25 cellular contexts compared by ENCODE assay signal in the genomic region with DNA sequence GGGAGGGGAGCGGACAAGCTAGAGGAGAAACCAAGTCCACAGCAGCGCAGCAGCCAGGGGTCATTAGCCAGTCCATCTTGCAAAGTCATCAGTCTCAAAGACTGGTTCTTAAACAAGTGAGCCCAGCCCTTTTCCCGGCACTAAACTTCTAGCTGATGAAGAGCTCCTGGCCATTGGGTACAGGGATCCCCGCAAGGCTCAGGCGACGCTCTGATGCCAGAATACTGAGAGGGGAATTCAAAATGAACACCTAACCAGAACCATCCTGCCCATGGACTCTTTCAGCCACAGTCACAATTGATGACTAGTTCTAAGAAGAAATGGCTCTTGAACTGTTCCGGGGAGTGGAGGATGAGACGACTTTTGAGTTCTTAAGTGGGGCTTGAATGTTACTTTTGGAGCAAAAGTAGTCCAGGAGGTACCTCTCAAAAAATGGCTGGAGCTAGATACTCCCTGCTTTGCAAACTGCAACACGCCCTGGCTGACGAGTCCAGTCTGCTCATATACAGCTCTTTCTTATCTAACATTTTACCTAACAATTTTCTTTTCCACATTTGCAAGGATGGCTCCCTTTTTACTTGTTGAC. TPM values are rescaled to one million over a fixed set of nuclear protein-coding genes. Genes with fewer than 3 reads are reported as not detected.
DNase-seq lines count a peak whose midpoint lies in the region; ATAC-seq and TF ChIP-seq lines count a peak whose summit lies in the region.
"Had no signal": no experiment of that assay in that cellular context is flagged by ENCODE, and none has a peak within 500 bp of the region (broad histone marks: within the 10 kb centered on the region; RNA-seq: fewer than 3 reads in every experiment).

No MANE protein-coding gene starts in this region.

- no peaks in the 10 kb centered on the region for H3K9me1 ChIP-seq in IMR-90 (ENCODE audit: insufficient read depth, low read length)

- H4K91ac ChIP-seq in IMR-90 (ENCODE audit: insufficient read depth, low read depth, low read length): no peak overlapping the region

- H2AK5ac ChIP-seq in IMR-90 (ENCODE audit: low read depth, low read length): no peak overlapping the region

- H3K79me1 ChIP-seq in IMR-90 (ENCODE audit: low read depth in 1 of 2, low read length in 2 of 2): peaks cover 7 to 22% of the 10 kb centered on the region in 2 experiments; a peak in 3 of 4 replicates

- no peak overlapping the region for H3K56ac ChIP-seq in IMR-90 (ENCODE audit: extremely low read depth, insufficient read depth, low read length)

- H4K20me1 ChIP-seq in IMR-90 (ENCODE audit: insufficient read depth, low read length): no peaks in the 10 kb centered on the region

- H2AFZ ChIP-seq in IMR-90 (replicated peaks; ENCODE audit: low read length, poor library complexity): no peak overlapping the region
- H2AFZ ChIP-seq: parathyroid adenoma had no signal

- H2AK9ac ChIP-seq in IMR-90 (replicated peaks; ENCODE audit: low read depth, low read length, poor library complexity): no peak overlapping the region

- no peak overlapping the region for H3K4ac ChIP-seq in IMR-90 (ENCODE audit: low read depth, low read length)

- H3K14ac ChIP-seq in IMR-90 (replicated peaks; ENCODE audit: low read depth, low read length): no peak overlapping the region

- DNase-seq in ELF-1 (ENCODE audit: low read depth, low spot score) (peak; percentile 19), IMR-90 (no peak), endodermal cell (peak; percentile 57), neural crest cell (ENCODE audit: low read depth, low spot score) (no peak), germinal center (ENCODE audit: low spot score) (no peak), cardiac septum (ENCODE audit: low spot score) (no peak), A673 (ENCODE audit: low spot score) (no peak)
- DNase-seq: activated naive CD4-positive, alpha-beta T cell treated with anti-CD3 and anti-CD28 coated beads, Interleukin-2, amount 50 U/mL, for 16 hours; central memory CD4-positive, alpha-beta T cell; KG1; left lung; midbrain; naive thymus-derived CD8-positive, alpha-beta T cell; NCI-H1694; NCI-H526; right cardiac atrium; stimulated activated CD4-positive, alpha-beta T cell treated with anti-CD3 and anti-CD28 coated beads, Interleukin-15, amount 100 ng/mL, for 24 hours; thyroid gland had no signal

- TF ChIP-seq RAD21 in IMR-90 (IDR thresholded peaks at IDR 0.05; ENCODE audit: low read length): no peak

- POLR2A ChIA-PET in IMR-90 (lab: Charles Lee; ENCODE audit: unreplicated experiment): interaction anchor here (0.5 kb wide), 1 partner anchor 318 kb away, joined by 3 read pairs; no protein-coding TSS in a partner anchor
- POLR2A ChIA-PET in A673 (lab: Charles Lee; ENCODE audit: low non-redundant PET): no interaction called here

- H4K5ac ChIP-seq in IMR-90 (ENCODE audit: low read depth, low read length): no peak overlapping the region

- no peaks in the 10 kb centered on the region for H3K27me3 ChIP-seq in IMR-90 (ENCODE audit: control insufficient read depth, insufficient read depth, low read length)
- peaks cover 65% of the 10 kb centered on the region for H3K27me3 ChIP-seq in endodermal cell (ENCODE audit: control insufficient read depth, insufficient read depth, low read length, poor library complexity, severe bottlenecking)
- no peaks in the 10 kb centered on the region for H3K27me3 ChIP-seq in A673 (replicated peaks; ENCODE audit: insufficient read depth, low read depth, low read length, poor library complexity)

- in situ Hi-C loops in IMR-90 (cut with MboI; ENCODE audit: low sequenced_read_pairs): loop anchor here (5.0 to 25.0 kb wide), 3 partner anchors 322 to 758 kb away; no protein-coding TSS in a partner anchor

- WGBS in IMR-90 (ENCODE audit: extremely low coverage in 2 of 2, insufficient read length in 1 of 2), 2 experiments: 73% methylated on average over 3 of the region's 10 CpGs; no CpG with 5 or more reads in 1 of the 2 experiments
- 16 to 30% methylated on average over 4 to 10 of the region's 10 CpGs for WGBS in endodermal cell (ENCODE audit: insufficient coverage in 1 of 2, insufficient read length in 1 of 2), 2 experiments

- H2BK15ac ChIP-seq in IMR-90 (ENCODE audit: low read depth, low read length): no peak overlapping the region

- H3K27ac ChIP-seq in IMR-90 (ENCODE audit: insufficient read depth, low read length) (no peak overlapping the region), endodermal cell (ENCODE audit: low read depth, low read length) (no peak overlapping the region), A673 (ENCODE audit: low read depth, low read length, poor library complexity, severe bottlenecking) (no peak overlapping the region)
- H3K27ac ChIP-seq: left lung, parathyroid adenoma, thyroid gland had no signal

- no peaks in the 10 kb centered on the region for H3K9me3 ChIP-seq in IMR-90 (ENCODE audit: control insufficient read depth, insufficient read depth, low read length)
- H3K9me3 ChIP-seq in endodermal cell (ENCODE audit: control insufficient read depth, low read length): no peaks in the 10 kb centered on the region
- no peaks in the 10 kb centered on the region for H3K9me3 ChIP-seq in A673 (ENCODE audit: low read depth, low read length, poor library complexity, severe bottlenecking)
- H3K9me3 ChIP-seq: left lung, thyroid gland had no signal

- H3K4me3 Mint-ChIP-seq in endodermal cell (no peak overlapping the region), neural crest cell (peak overlapping the region; percentile 69)
- H3K4me3 Mint-ChIP-seq: activated T-helper 1 cell treated with anti-CD3 and anti-CD28 coated beads, Interleukin-12 subunit alpha, Interleukin-12 subunit beta, Interleukin-2, Interleukin-4 antibody, amounts not matched to agents 30 ng/mL and 10 ng/mL and 1 ng/mL, durations not matched to agents 14 hours and 24 hours and 36 hours; naive thymus-derived CD8-positive, alpha-beta T cell; stimulated activated naive CD8-positive, alpha-beta T cell treated with anti-CD3 and anti-CD28 coated beads, Interleukin-15, Interleukin-2, amounts not matched to agents 100 ng/mL and 50 ng/mL, for 24 hours; T-helper 2 cell treated with Interferon-gamma antibody and Interleukin-4, amounts not matched to agents 5 μg/mL and 100 μg/mL, for 36 hours had no signal

- no peak for TF ChIP-seq POLR2A in IMR-90 (IDR thresholded peaks at IDR 0.05; ENCODE audit: low read depth, low read length)

- TF ChIP-seq CTCF in IMR-90 (conservative IDR thresholded peaks at IDR 0.05; ENCODE audit: low read depth, low read length): no peak
- TF ChIP-seq CTCF in endodermal cell (conservative IDR thresholded peaks at IDR 0.05): no peak
- TF ChIP-seq CTCF in neural crest cell (conservative IDR thresholded peaks at IDR 0.05): no peak
- no peak for TF ChIP-seq CTCF in A673 (conservative IDR thresholded peaks at IDR 0.05; ENCODE audit: low read depth, low read length)

- no peaks in the 10 kb centered on the region; the same call in 1 of the 2 replicates for H3K4me1 ChIP-seq in IMR-90 (ENCODE audit: control insufficient read depth, insufficient read depth, low read length)
- no peaks in the 10 kb centered on the region for H3K4me1 ChIP-seq in endodermal cell (ENCODE audit: control insufficient read depth, insufficient read depth, low read length)
- H3K4me1 ChIP-seq in A673 (ENCODE audit: insufficient read depth, low read length, poor library complexity, severe bottlenecking): peaks cover 7% of the 10 kb centered on the region
- H3K4me1 ChIP-seq: parathyroid adenoma had no signal

- H2BK120ac ChIP-seq in IMR-90 (ENCODE audit: low read depth, low read length): no peak overlapping the region

- intact Hi-C loops in IMR-90 (cut with micrococcal nuclease) (loop anchor here (1.0 to 10.0 kb wide), 5 partner anchors 47 to 768 kb away; no protein-coding TSS in a partner anchor), cardiac septum (cut with DNase I) (no loop called here), A673 (cut with micrococcal nuclease; ENCODE audit: unreplicated experiment) (loop anchor here (5.0 kb wide), 6 partner anchors 142 to 768 kb away; no protein-coding TSS in a partner anchor)

- CTCF ChIA-PET in IMR-90 (lab: Yijun Ruan, JAX) (interaction anchor here (0.6 kb wide), 1 partner anchor 128 kb away, joined by 4 read pairs; no protein-coding TSS in a partner anchor), A673 (lab: Charles Lee) (no interaction called here)

- H3K27ac Mint-ChIP-seq in endodermal cell (no peak overlapping the region), neural crest cell (ENCODE audit: unreplicated experiment) (no peak overlapping the region)
- H3K27ac Mint-ChIP-seq: activated T-helper 1 cell treated with anti-CD3 and anti-CD28 coated beads, Interleukin-12 subunit alpha, Interleukin-12 subunit beta, Interleukin-2, Interleukin-4 antibody, amounts not matched to agents 30 ng/mL and 10 ng/mL and 1 ng/mL, durations not matched to agents 14 hours and 24 hours and 36 hours; naive thymus-derived CD8-positive, alpha-beta T cell; stimulated activated naive CD8-positive, alpha-beta T cell treated with anti-CD3 and anti-CD28 coated beads, Interleukin-15, Interleukin-2, amounts not matched to agents 100 ng/mL and 50 ng/mL, for 24 hours; T-helper 2 cell treated with Interferon-gamma antibody and Interleukin-4, amounts not matched to agents 5 μg/mL and 100 μg/mL, for 36 hours had no signal

- H3K36me3 ChIP-seq in IMR-90 (ENCODE audit: control insufficient read depth, insufficient read depth, low read length) (no peaks in the 10 kb centered on the region), endodermal cell (ENCODE audit: control insufficient read depth, insufficient read depth, low read length) (no peaks in the 10 kb centered on the region), A673 (ENCODE audit: insufficient read depth, low read length, poor library complexity, severe bottlenecking) (no peaks in the 10 kb centered on the region)
- H3K36me3 ChIP-seq: left lung, thyroid gland had no signal

- no peaks in the 10 kb centered on the region for H3K36me3 Mint-ChIP-seq in endodermal cell (ENCODE audit: low read depth)
- no peaks in the 10 kb centered on the region for H3K36me3 Mint-ChIP-seq in neural crest cell (ENCODE audit: low read depth)

- dilution Hi-C loops in IMR-90 (cut with HindIII; ENCODE audit: low sequenced_read_pairs, unreplicated experiment): no loop called here

- no peak overlapping the region for H4K8ac ChIP-seq in IMR-90 (ENCODE audit: low read depth in 2 of 2, low read length in 2 of 2)

- peaks cover 21% of the 10 kb centered on the region for H3K4me1 Mint-ChIP-seq in endodermal cell
- peaks cover 17% of the 10 kb centered on the region for H3K4me1 Mint-ChIP-seq in neural crest cell

- no peak overlapping the region; the same call in 1 of the 2 replicates for H3K4me2 ChIP-seq in IMR-90 (ENCODE audit: low read depth, low read length)

- H2BK5ac ChIP-seq in IMR-90 (ENCODE audit: low read depth, low read length, poor library complexity, severe bottlenecking): no peak overlapping the region

- ATAC-seq in IMR-90 (ENCODE audit: low read depth) (no peak), HG03521 (IDR thresholded peaks at IDR 0.05; ENCODE audit: unreplicated experiment) (no peak)
- ATAC-seq: left lung; naive thymus-derived CD8-positive, alpha-beta T cell; right cardiac atrium had no signal

- peaks cover 65% of the 10 kb centered on the region for H3K27me3 Mint-ChIP-seq in endodermal cell (ENCODE audit: insufficient read depth)
- H3K27me3 Mint-ChIP-seq in neural crest cell (ENCODE audit: low read depth): peaks cover 90% of the 10 kb centered on the region

- H3K9ac ChIP-seq in IMR-90 (ENCODE audit: low read depth, low read length): no peak overlapping the region
- no peak overlapping the region for H3K9ac ChIP-seq in endodermal cell (ENCODE audit: extremely low read depth, low read length, poor library complexity, severe bottlenecking)
- H3K9ac ChIP-seq: parathyroid adenoma had no signal

- no peak overlapping the region for H3K18ac ChIP-seq in IMR-90 (ENCODE audit: low read depth, low read length)

- H3K9me3 Mint-ChIP-seq in endodermal cell (no peaks in the 10 kb centered on the region), neural crest cell (no peaks in the 10 kb centered on the region)
- H3K9me3 Mint-ChIP-seq: activated T-helper 1 cell treated with anti-CD3 and anti-CD28 coated beads, Interleukin-12 subunit alpha, Interleukin-12 subunit beta, Interleukin-2, Interleukin-4 antibody, amounts not matched to agents 30 ng/mL and 10 ng/mL and 1 ng/mL, durations not matched to agents 14 hours and 24 hours and 36 hours; stimulated activated naive CD8-positive, alpha-beta T cell treated with anti-CD3 and anti-CD28 coated beads, Interleukin-15, Interleukin-2, amounts not matched to agents 100 ng/mL and 50 ng/mL, for 24 hours; T-helper 2 cell treated with Interferon-gamma antibody and Interleukin-4, amounts not matched to agents 5 μg/mL and 100 μg/mL, for 36 hours had no signal

- 0 out of 2 replicates have a peak overlapping the region, but pooled peaks have one; percentile 46 for H3K23ac ChIP-seq in IMR-90 (ENCODE audit: low read depth, low read length)

- BruUV-seq in IMR-90 (replicated peaks; lab: Mats Ljungman, UMichigan) (no TSS peak), A673 (replicated peaks; lab: Mats Ljungman, UMichigan) (no TSS peak)

- peak overlapping the region; percentile 31; the same call in 1 of the 2 replicates for H2BK20ac ChIP-seq in IMR-90 (ENCODE audit: low read depth, low read length)

- H3K4me3 ChIP-seq in IMR-90 (ENCODE audit: insufficient read depth, low read depth, low read length) (no peak overlapping the region), endodermal cell (ENCODE audit: low read length) (no peak overlapping the region), A673 (ENCODE audit: low read depth, low read length, poor library complexity, severe bottlenecking) (no peak overlapping the region)
- H3K4me3 ChIP-seq: left lung, thyroid gland had no signal

RNA-seq across cellular contexts. Expression of a gene that starts 2.6 kb away (rescaled TPM):
- total RNA-seq in IMR-90 (2012; rRNA removed) (5.4 and 18.6 TPM in 2 replicates), endodermal cell (under 1 TPM; 0.46 to 0.88 TPM), neural crest cell (6.7 and 8.1 TPM in 2 replicates), cardiac septum (1.2 TPM), A673 (2021) (37.6 and 41.6 TPM in 2 replicates)
- 36.6 and 42.3 TPM in 2 replicates for polyA plus RNA-seq in IMR-90 (2012; rRNA removed)
- 22.8 and 64.9 TPM in 2 replicates for polyA plus RNA-seq in IMR-90 (2012; cell fraction: cytosol; rRNA removed)
- polyA plus RNA-seq in IMR-90 (2012; cell fraction: nucleus; rRNA removed; ENCODE audit: low replicate concordance): 40.7 and 71.3 TPM in 2 replicates
- polyA plus RNA-seq in endodermal cell (2013, experiment 1 of 2): 11.1 TPM
- polyA plus RNA-seq in endodermal cell (2013, experiment 2 of 2): 8.4 TPM
- total RNA-seq: naive thymus-derived CD8-positive, alpha-beta T cell had no signal
- polyA plus RNA-seq: CD14-positive monocyte; naive thymus-derived CD8-positive, alpha-beta T cell had no signal

RNA-seq across cellular contexts. Expression of a gene that starts 25.2 kb away (rescaled TPM):
- total RNA-seq in IMR-90 (2012; rRNA removed): not detected in 2 replicates
- not detected in 2 replicates for polyA plus RNA-seq in IMR-90 (2012; rRNA removed)
- not detected in 2 replicates for polyA plus RNA-seq in IMR-90 (2012; cell fraction: cytosol; rRNA removed)
- polyA plus RNA-seq in IMR-90 (2012; cell fraction: nucleus; rRNA removed; ENCODE audit: low replicate concordance): not detected in 2 replicates
- not detected for total RNA-seq in endodermal cell
- polyA plus RNA-seq in endodermal cell (2013, experiment 1 of 2): not detected
- polyA plus RNA-seq in endodermal cell (2013, experiment 2 of 2): not detected
- total RNA-seq in neural crest cell: not detected in 2 replicates
- not detected for total RNA-seq in cardiac septum
- total RNA-seq in A673 (2021): not detected in 2 replicates
- total RNA-seq: activated T-helper 1 cell treated with anti-CD3 and anti-CD28 coated beads, Interleukin-12 subunit alpha, Interleukin-12 subunit beta, Interleukin-2, Interleukin-4 antibody, amounts not matched to agents 30 ng/mL and 10 ng/mL and 1 ng/mL, durations not matched to agents 14 hours and 24 hours and 36 hours; G401; left lung; naive thymus-derived CD8-positive, alpha-beta T cell; right cardiac atrium; thyroid gland had no signal
- polyA plus RNA-seq: CD14-positive monocyte; naive thymus-derived CD8-positive, alpha-beta T cell; right cardiac atrium had no signal

Comparison
In these comparisons a context has a peak if more than half of its experiments do, and no peak if none do; other contexts are left out.
1. DNase-seq: peak in ELF-1 (single experiment) and endodermal cell (single experiment); none in IMR-90 (single experiment), neural crest cell (single experiment), germinal center (single experiment), cardiac septum (single experiment) and A673 (single experiment).